In genomic region chr12:52900166-52900895, GRCh38 we compare ENCODE assay signal across 1 cellular context.
TF ChIP-seq lines count a peak whose summit lies in the region.

No MANE protein-coding gene starts in this region.

TF ChIP-seq in WTC11, 78 proteins besides CTCF, POLR2A, EP300 and RAD21:
- TF ChIP-seq E2F4 (CRISPR knock-in tag; IDR thresholded peaks at IDR 0.05; ENCODE audit: borderline replicate concordance, low read depth): no peak
- no peak for TF ChIP-seq MXD4 (CRISPR knock-in tag; IDR thresholded peaks at IDR 0.05; ENCODE audit: borderline replicate concordance)
- no peak for TF ChIP-seq NR3C1 (CRISPR knock-in tag; conservative IDR thresholded peaks at IDR 0.05; ENCODE audit: low read depth)
- no peak for TF ChIP-seq NFATC4 (CRISPR knock-in tag; IDR thresholded peaks at IDR 0.05)
- no peak for TF ChIP-seq CREM (CRISPR knock-in tag; IDR thresholded peaks at IDR 0.05)
- TF ChIP-seq SMAD4 (CRISPR knock-in tag; IDR thresholded peaks at IDR 0.05): no peak
- TF ChIP-seq NFYB (CRISPR knock-in tag; conservative IDR thresholded peaks at IDR 0.05; ENCODE audit: low read depth): no peak
- TF ChIP-seq PRRX2 (CRISPR knock-in tag; IDR thresholded peaks at IDR 0.05): no peak
- TF ChIP-seq, protein P1, sequence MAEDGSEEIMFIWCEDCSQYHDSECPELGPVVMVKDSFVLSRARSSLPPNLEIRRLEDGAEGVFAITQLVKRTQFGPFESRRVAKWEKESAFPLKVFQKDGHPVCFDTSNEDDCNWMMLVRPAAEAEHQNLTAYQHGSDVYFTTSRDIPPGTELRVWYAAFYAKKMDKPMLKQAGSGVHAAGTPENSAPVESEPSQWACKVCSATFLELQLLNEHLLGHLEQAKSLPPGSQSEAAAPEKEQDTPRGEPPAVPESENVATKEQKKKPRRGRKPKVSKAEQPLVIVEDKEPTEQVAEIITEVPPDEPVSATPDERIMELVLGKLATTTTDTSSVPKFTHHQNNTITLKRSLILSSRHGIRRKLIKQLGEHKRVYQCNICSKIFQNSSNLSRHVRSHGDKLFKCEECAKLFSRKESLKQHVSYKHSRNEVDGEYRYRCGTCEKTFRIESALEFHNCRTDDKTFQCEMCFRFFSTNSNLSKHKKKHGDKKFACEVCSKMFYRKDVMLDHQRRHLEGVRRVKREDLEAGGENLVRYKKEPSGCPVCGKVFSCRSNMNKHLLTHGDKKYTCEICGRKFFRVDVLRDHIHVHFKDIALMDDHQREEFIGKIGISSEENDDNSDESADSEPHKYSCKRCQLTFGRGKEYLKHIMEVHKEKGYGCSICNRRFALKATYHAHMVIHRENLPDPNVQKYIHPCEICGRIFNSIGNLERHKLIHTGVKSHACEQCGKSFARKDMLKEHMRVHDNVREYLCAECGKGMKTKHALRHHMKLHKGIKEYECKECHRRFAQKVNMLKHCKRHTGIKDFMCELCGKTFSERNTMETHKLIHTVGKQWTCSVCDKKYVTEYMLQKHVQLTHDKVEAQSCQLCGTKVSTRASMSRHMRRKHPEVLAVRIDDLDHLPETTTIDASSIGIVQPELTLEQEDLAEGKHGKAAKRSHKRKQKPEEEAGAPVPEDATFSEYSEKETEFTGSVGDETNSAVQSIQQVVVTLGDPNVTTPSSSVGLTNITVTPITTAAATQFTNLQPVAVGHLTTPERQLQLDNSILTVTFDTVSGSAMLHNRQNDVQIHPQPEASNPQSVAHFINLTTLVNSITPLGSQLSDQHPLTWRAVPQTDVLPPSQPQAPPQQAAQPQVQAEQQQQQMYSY (CRISPR knock-in tag; IDR thresholded peaks at IDR 0.05): no peak
- no peak for TF ChIP-seq TEAD4 (CRISPR knock-in tag; IDR thresholded peaks at IDR 0.05)
- TF ChIP-seq RORB (CRISPR knock-in tag; IDR thresholded peaks at IDR 0.05): no peak
- no peak for TF ChIP-seq EMX1 (CRISPR knock-in tag; IDR thresholded peaks at IDR 0.05)
- TF ChIP-seq GTF2I (CRISPR knock-in tag; conservative IDR thresholded peaks at IDR 0.05): no peak
- no peak for TF ChIP-seq ZNF396 (CRISPR knock-in tag; IDR thresholded peaks at IDR 0.05; ENCODE audit: borderline replicate concordance)
- TF ChIP-seq FOXP1 (CRISPR knock-in tag; IDR thresholded peaks at IDR 0.05; ENCODE audit: borderline replicate concordance): no peak
